In genomic region chr7:155182406-155182970, GRCh38 we compare ENCODE assay signal across 18 cellular contexts.
"Had no signal": no experiment of that assay in that cellular context is flagged by ENCODE, and none has a peak within 500 bp of the region (broad histone marks: within the 10 kb centered on the region; RNA-seq: fewer than 3 reads in every experiment).

No MANE protein-coding gene starts in this region.

- H3K4me3 Mint-ChIP-seq: effector memory CD8-positive, alpha-beta T cell; natural killer cell; stimulated activated naive CD8-positive, alpha-beta T cell treated with anti-CD3 and anti-CD28 coated beads, Interleukin-15, amount 100 ng/mL, for 72 hours had no signal

- H3K9me3 ChIP-seq: pancreas had no signal

- H3K4me1 Mint-ChIP-seq: natural killer cell; stimulated activated naive CD8-positive, alpha-beta T cell treated with anti-CD3 and anti-CD28 coated beads, Interleukin-15, amount 100 ng/mL, for 72 hours had no signal

- H3K27ac Mint-ChIP-seq: effector memory CD8-positive, alpha-beta T cell; natural killer cell; stimulated activated naive CD8-positive, alpha-beta T cell treated with anti-CD3 and anti-CD28 coated beads, Interleukin-15, amount 100 ng/mL, for 72 hours had no signal

- H3K27ac ChIP-seq: gastrocnemius medialis, lower lobe of right lung, pancreas, right lobe of liver, suprapubic skin, transverse colon had no signal

- ATAC-seq: effector memory CD8-positive, alpha-beta T cell; gastrocnemius medialis; left ventricle myocardium superior; lower lobe of right lung; pancreas; stimulated activated naive CD8-positive, alpha-beta T cell treated with anti-CD3 and anti-CD28 coated beads, Interleukin-15, amount 100 ng/mL, for 72 hours had no signal

- H3K4me1 ChIP-seq: gastrocnemius medialis, lower lobe of right lung, pancreas, right lobe of liver, suprapubic skin, transverse colon had no signal

- H3K36me3 ChIP-seq: gastrocnemius medialis, lower lobe of right lung, pancreas, right lobe of liver, suprapubic skin, transverse colon had no signal

- H3K4me3 ChIP-seq: gastrocnemius medialis, lower lobe of right lung, pancreas, right lobe of liver, suprapubic skin, transverse colon had no signal

- DNase-seq: cortex of kidney; effector memory CD8-positive, alpha-beta T cell; foreskin fibroblast; gastrocnemius medialis; left ventricle myocardium superior; lower lobe of right lung; natural killer cell; occipital lobe; pancreas; retina; right lobe of liver; small intestine; stimulated activated CD4-positive, alpha-beta T cell treated with anti-CD3 and anti-CD28 coated beads, Interleukin-15, amount 100 ng/mL, for 24 hours; stimulated activated CD4-positive, alpha-beta T cell treated with anti-CD3 and anti-CD28 coated beads, Interleukin-2, amount 100 ng/mL, for 48 hours; stimulated activated naive CD4-positive, alpha-beta T cell; stimulated activated naive CD8-positive, alpha-beta T cell treated with anti-CD3 and anti-CD28 coated beads, Interleukin-15, amount 100 ng/mL, for 72 hours; transverse colon had no signal

- H3K27me3 ChIP-seq: pancreas, right lobe of liver, transverse colon had no signal
